ENCODE assay signal across 26 cellular contexts in the genomic region with DNA sequence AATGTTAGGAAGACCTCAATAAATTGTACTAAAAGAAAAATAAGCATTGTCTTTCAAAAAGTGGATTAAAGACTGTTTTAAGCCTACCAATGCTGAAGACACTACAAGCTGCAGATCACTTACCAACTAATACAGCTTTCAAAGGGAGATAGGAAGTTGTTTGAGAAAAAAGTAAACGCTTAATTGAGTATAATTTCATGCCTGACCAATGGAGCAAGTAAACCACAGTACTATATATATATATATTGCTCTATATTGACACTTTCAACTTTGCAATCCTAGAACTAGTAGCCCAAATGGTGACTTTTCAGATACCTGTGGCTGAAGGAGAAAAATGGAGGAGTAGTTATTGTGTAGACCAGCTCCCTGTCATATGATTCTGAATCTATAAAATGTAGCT.
"Had no signal": no experiment of that assay in that cellular context is flagged by ENCODE, and none has a peak within 500 bp of the region (broad histone marks: within the 10 kb centered on the region; RNA-seq: fewer than 3 reads in every experiment).

No MANE protein-coding gene starts in this region.

- H3K4me3 Mint-ChIP-seq: natural killer cell treated with Interleukin-12 subunit alpha and Interleukin-12 subunit beta and Interleukin-15 and Interleukin-18, amount 100 ng/mL, for 72 hours; neural progenitor cell; stimulated activated effector memory CD8-positive, alpha-beta T cell treated with anti-CD3 and anti-CD28 coated beads, Interleukin-12 subunit alpha, Interleukin-12 subunit beta, amount 100 ng/mL, for 72 hours; type B pancreatic cell had no signal

- H3K9ac ChIP-seq: neural progenitor cell had no signal

- DNase-seq: dorsolateral prefrontal cortex; effector CD8-positive, alpha-beta T cell; foreskin melanocyte; head of caudate nucleus; kidney; left cardiac atrium; left ventricle myocardium inferior; lower lobe of right lung; mesenchymal stem cell; midbrain; occipital lobe; pancreas; right cardiac atrium; small intestine; stimulated activated CD4-positive, alpha-beta T cell treated with anti-CD3 and anti-CD28 coated beads, Interleukin-12 subunit alpha, Interleukin-12 subunit beta, amount 100 ng/mL, for 4 hours; stimulated activated CD4-positive, alpha-beta T cell treated with anti-CD3 and anti-CD28 coated beads, Interleukin-4, amount 100 ng/mL, for 1 hour; stimulated activated CD8-positive, alpha-beta memory T cell treated with anti-CD3 and anti-CD28 coated beads, Interleukin-4, amount 100 ng/mL, for 48 hours; stimulated activated naive CD8-positive, alpha-beta T cell treated with anti-CD3 and anti-CD28 coated beads, Interleukin-15, Interleukin-2, amounts not matched to agents 100 U/mL and 50 U/mL, for 24 hours; thyroid gland had no signal

- H3K9me3 Mint-ChIP-seq: neural progenitor cell; stimulated activated effector memory CD8-positive, alpha-beta T cell treated with anti-CD3 and anti-CD28 coated beads, Interleukin-12 subunit alpha, Interleukin-12 subunit beta, amount 100 ng/mL, for 72 hours; type B pancreatic cell had no signal

- ATAC-seq: left cardiac atrium; lower lobe of right lung; natural killer cell treated with Interleukin-12 subunit alpha and Interleukin-12 subunit beta and Interleukin-15 and Interleukin-18, amount 100 ng/mL, for 72 hours; pancreas; right cardiac atrium; stimulated activated effector memory CD8-positive, alpha-beta T cell treated with anti-CD3 and anti-CD28 coated beads, Interleukin-12 subunit alpha, Interleukin-12 subunit beta, amount 100 ng/mL, for 72 hours; stimulated activated naive CD8-positive, alpha-beta T cell treated with anti-CD3 and anti-CD28 coated beads, Interleukin-15, Interleukin-2, amounts not matched to agents 100 U/mL and 50 U/mL, for 24 hours had no signal

- H3K27me3 Mint-ChIP-seq: progenitor cell of endocrine pancreas, type B pancreatic cell had no signal

- H2AFZ ChIP-seq: hepatocyte, neural progenitor cell had no signal

- H3K4me1 Mint-ChIP-seq: neural progenitor cell; stimulated activated effector memory CD8-positive, alpha-beta T cell treated with anti-CD3 and anti-CD28 coated beads, Interleukin-12 subunit alpha, Interleukin-12 subunit beta, amount 100 ng/mL, for 72 hours had no signal

- H3K4me1 ChIP-seq: left ventricle myocardium inferior, lower lobe of right lung, neural progenitor cell, pancreas, suprapubic skin, thyroid gland had no signal

- H3K27ac Mint-ChIP-seq: natural killer cell treated with Interleukin-12 subunit alpha and Interleukin-12 subunit beta and Interleukin-15 and Interleukin-18, amount 100 ng/mL, for 72 hours; neural progenitor cell; progenitor cell of endocrine pancreas; stimulated activated effector memory CD8-positive, alpha-beta T cell treated with anti-CD3 and anti-CD28 coated beads, Interleukin-12 subunit alpha, Interleukin-12 subunit beta, amount 100 ng/mL, for 72 hours; type B pancreatic cell had no signal

- H3K4me2 ChIP-seq: hepatocyte, neural progenitor cell had no signal

- H3K36me3 ChIP-seq: left ventricle myocardium inferior, lower lobe of right lung, neural progenitor cell, suprapubic skin, thyroid gland had no signal

- H3K4me3 ChIP-seq: dorsolateral prefrontal cortex, hepatocyte, left ventricle myocardium inferior, lower lobe of right lung, neural progenitor cell, pancreas, suprapubic skin, thyroid gland had no signal

- H3K27ac ChIP-seq: hepatocyte, left ventricle myocardium inferior, lower lobe of right lung, neural progenitor cell, pancreas, suprapubic skin, thyroid gland had no signal

- H3K27me3 ChIP-seq: dorsolateral prefrontal cortex, hepatocyte, neural progenitor cell, pancreas, suprapubic skin, thyroid gland had no signal

- H3K79me2 ChIP-seq: hepatocyte had no signal

- H3K9me3 ChIP-seq: left ventricle myocardium inferior, lower lobe of right lung, pancreas, suprapubic skin, thyroid gland had no signal

- H3K36me3 Mint-ChIP-seq: natural killer cell treated with Interleukin-12 subunit alpha and Interleukin-12 subunit beta and Interleukin-15 and Interleukin-18, amount 100 ng/mL, for 72 hours; stimulated activated effector memory CD8-positive, alpha-beta T cell treated with anti-CD3 and anti-CD28 coated beads, Interleukin-12 subunit alpha, Interleukin-12 subunit beta, amount 100 ng/mL, for 72 hours had no signal
